22 cellular contexts compared by ENCODE assay signal in genomic region chr2:224085811-224086210, GRCh38. TPM values are rescaled to one million over a fixed set of nuclear protein-coding genes. Genes with fewer than 3 reads are reported as not detected.
A peak's percentile ranks its signal among the peaks of the same experiment; 100 is the strongest.
DNase-seq lines count a peak whose midpoint lies in the region; ATAC-seq and TF ChIP-seq lines count a peak whose summit lies in the region.
"Had no signal": no experiment of that assay in that cellular context is flagged by ENCODE, and none has a peak within 500 bp of the region (broad histone marks: within the 10 kb centered on the region; RNA-seq: fewer than 3 reads in every experiment).

No MANE protein-coding gene starts in this region.

- intact Hi-C loops in PC-3 (cut with micrococcal nuclease) (loop anchor here (1.0 to 2.0 kb wide), 5 partner anchors 47 to 183 kb away; partner anchors contain the start of gene SERPINE2), thyroid gland (cut with DNase I) (no loop called here)

- H3K4me1 ChIP-seq in PC-3 (ENCODE audit: insufficient read depth, low read length): peaks cover 35% of the 10 kb centered on the region
- peaks cover 5 to 12% of the 10 kb centered on the region in 2 donors for H3K4me1 ChIP-seq in thyroid gland
- H3K4me1 ChIP-seq: neural progenitor cell, stomach had no signal

- no TSS peak for BruUV-seq in PC-3 (replicated peaks; lab: Mats Ljungman, UMichigan)

- TF ChIP-seq CTCF in PC-3 (conservative IDR thresholded peaks at IDR 0.05; ENCODE audit: low read depth, low read length) (no peak), brain microvascular endothelial cell (IDR thresholded peaks at IDR 0.05; ENCODE audit: low read depth, low read length, missing control alignments) (no peak), thyroid gland (IDR thresholded peaks at IDR 0.05) (no peak)

- in situ Hi-C loops in brain microvascular endothelial cell (cut with HindIII; ENCODE audit: low pct_ligation_motif_present, low sequenced_read_pairs): no loop called here

- CTCF ChIA-PET in PC-3 (lab: Charles Lee): interaction anchor here (0.6 to 1.2 kb wide), 4 partner anchors 59 to 199 kb away, joined by 3 to 4 read pairs (median 4); no protein-coding TSS in a partner anchor

- no peaks in the 10 kb centered on the region for H4K20me1 ChIP-seq in PC-3 (ENCODE audit: low read length)

- H3K27ac ChIP-seq in PC-3 (ENCODE audit: low read length) (peak overlapping the region; percentile 97), brain microvascular endothelial cell (peak overlapping the region; percentile 67), thyroid gland (peak overlapping the region in 2 of 3 donors; percentile 39 to 48)
- H3K27ac ChIP-seq: neural progenitor cell, prostate gland had no signal

- peak overlapping the region; percentile 55 for H3K4me3 ChIP-seq in PC-3 (ENCODE audit: low read length)
- H3K4me3 ChIP-seq in brain microvascular endothelial cell (ENCODE audit: low read depth, low read length): no peak overlapping the region
- H3K4me3 ChIP-seq in thyroid gland (replicated peaks in 1 of 3): no peak overlapping the region
- H3K4me3 ChIP-seq: neural progenitor cell, prostate gland, stomach had no signal

- no peaks in the 10 kb centered on the region for H3K79me2 ChIP-seq in PC-3 (ENCODE audit: low read length)

- peak overlapping the region; percentile 82 for H3K9ac ChIP-seq in PC-3 (ENCODE audit: low read length)
- H3K9ac ChIP-seq: neural progenitor cell had no signal

- no peak overlapping the region for H2AFZ ChIP-seq in PC-3 (ENCODE audit: low read length)
- H2AFZ ChIP-seq: neural progenitor cell had no signal

- no peaks in the 10 kb centered on the region for H3K9me2 ChIP-seq in PC-3 (replicated peaks; ENCODE audit: low read length)

- no peak for TF ChIP-seq POLR2A in thyroid gland (IDR thresholded peaks at IDR 0.05)

- H3K9me3 ChIP-seq in PC-3 (ENCODE audit: low read length) (no peaks in the 10 kb centered on the region), thyroid gland (no peaks in the 10 kb centered on the region)
- H3K9me3 ChIP-seq: prostate gland, stomach had no signal

- peak overlapping the region; percentile 89 for H3K4me2 ChIP-seq in PC-3 (ENCODE audit: low read length)
- H3K4me2 ChIP-seq: neural progenitor cell had no signal

- WGBS in thyroid gland, 2 donors: 53 to 63% methylated on average over 3 of the region's 3 CpGs

- no peaks in the 10 kb centered on the region for H3K27me3 ChIP-seq in PC-3 (ENCODE audit: low read length)
- H3K27me3 ChIP-seq in brain microvascular endothelial cell (replicated peaks): no peaks in the 10 kb centered on the region
- no peaks in the 10 kb centered on the region for H3K27me3 ChIP-seq in thyroid gland
- H3K27me3 ChIP-seq: neural progenitor cell, stomach had no signal

- POLR2A ChIA-PET in PC-3 (lab: Charles Lee; ENCODE audit: unreplicated experiment): no interaction called here

- H3K36me3 ChIP-seq in PC-3 (ENCODE audit: low read depth, low read length): no peaks in the 10 kb centered on the region
- no peaks in the 10 kb centered on the region for H3K36me3 ChIP-seq in brain microvascular endothelial cell (replicated peaks)
- no peaks in the 10 kb centered on the region for H3K36me3 ChIP-seq in thyroid gland
- H3K36me3 ChIP-seq: neural progenitor cell, prostate gland, stomach had no signal

- no peak for ATAC-seq in PC-3
- ATAC-seq: activated CD4-positive, alpha-beta T cell treated with anti-CD3 and anti-CD28 coated beads for 36 hours; CD8-positive, alpha-beta T cell had no signal

- DNase-seq in PC-3: no peak
- no peak for DNase-seq in brain microvascular endothelial cell
- peak; percentile 86 for DNase-seq in kidney tubule cell (ENCODE audit: low spot score)
- no peak for DNase-seq in thyroid gland
- DNase-seq in activated T-cell treated with anti-CD3 and anti-CD28 coated beads, Interleukin-2, amount 50 U/mL, for 48 hours: no peak
- no peak for DNase-seq in NCI-H1930 (lab: John Stamatoyannopoulos, UW)
- no peak for DNase-seq in activated CD4-positive, CD25-positive, alpha-beta regulatory T cell (lab: John Stamatoyannopoulos, UW)
- no peak for DNase-seq in activated CD4-positive, alpha-beta T cell treated with anti-CD3 and anti-CD28 coated beads, Interleukin-2, amount 50 U/mL, for 48 hours
- DNase-seq: activated CD4-positive, alpha-beta T cell treated with anti-CD3 and anti-CD28 coated beads for 36 hours; activated naive CD4-positive, alpha-beta T cell treated with anti-CD3 and anti-CD28 coated beads, Interleukin-2, amount 10 ng/mL, durations not matched to agents 7 days and 5 days; CD8-positive, alpha-beta T cell; hippocampal formation; immature natural killer cell; NCI-H1417 treated with DMSO at 0.1 percent for 48 hours; NCI-H446; SHP77; stimulated activated CD8-positive, alpha-beta memory T cell treated with anti-CD3 and anti-CD28 coated beads, Interleukin-4, amount 100 ng/mL, for 48 hours; stomach; T-helper 1 cell had no signal

- peaks cover 11% of the 10 kb centered on the region for H3F3A ChIP-seq in PC-3 (ENCODE audit: low read length, unreplicated experiment)

RNA-seq across cellular contexts. Expression of gene SERPINE2, which starts 46.7 kb away (rescaled TPM):
- total RNA-seq in PC-3 (2014; rRNA removed) (17.1 and 18.8 TPM in 2 replicates), thyroid gland (10 to 100 TPM in 3 of 4 donors, 1 to 10 TPM in 1; 6.1 to 33.3 (median 20.3) TPM)
- total RNA-seq: OCI-LY7 had no signal

Comparison
In these comparisons a context has a peak if more than half of its experiments do, and no peak if none do; other contexts are left out.
1. H3K27ac ChIP-seq: peak in every context shown above with its lines; median percentile 97 in PC-3; 67 in brain microvascular endothelial cell; 44 in thyroid gland.